Comparison of ENCODE assay signal across 8 cellular contexts in genomic region chr12:26937443-26937862, GRCh38. TPM values are rescaled to one million over a fixed set of nuclear protein-coding genes. Genes with fewer than 3 reads are reported as not detected.
A peak's percentile ranks its signal among the peaks of the same experiment; 100 is the strongest.
DNase-seq lines count a peak whose midpoint lies in the region; ATAC-seq and TF ChIP-seq lines count a peak whose summit lies in the region.

No MANE protein-coding gene starts in this region.

- no peak overlapping the region for H2AK5ac ChIP-seq in trophoblast cell (ENCODE audit: low read length)

- ATAC-seq in PC-3: no peak
- ATAC-seq in left lobe of liver: no peak
- no peak for ATAC-seq in sciatic nerve

- H2BK12ac ChIP-seq in trophoblast cell (ENCODE audit: low read length): no peak overlapping the region

- H3K4me1 ChIP-seq in PC-3 (ENCODE audit: insufficient read depth, low read length): peaks cover 39% of the 10 kb centered on the region
- peaks cover 0 to 3% of the 10 kb centered on the region in 2 experiments for H3K4me1 ChIP-seq in trophoblast cell (ENCODE audit: control insufficient read depth in 1 of 2, insufficient read depth in 2 of 2, low read length in 2 of 2)

- WGBS in trophoblast cell (ENCODE audit: extremely low coverage, insufficient coverage, insufficient read length): no CpG with 5 or more reads among the region's 10 CpGs

- H3K4me3 ChIP-seq in GM12864 (ENCODE audit: low read depth, low read length): peak overlapping the region; percentile 100
- peak overlapping the region; percentile 76 for H3K4me3 ChIP-seq in PC-3 (ENCODE audit: low read length)
- H3K4me3 ChIP-seq in epithelial cell of proximal tubule (ENCODE audit: low read depth, low read length): peak overlapping the region; percentile 83
- peak overlapping the region; percentile 94 for H3K4me3 ChIP-seq in trophoblast cell (ENCODE audit: low read depth, low read length)

- H3K9me3 ChIP-seq in PC-3 (ENCODE audit: low read length) (no peaks in the 10 kb centered on the region), trophoblast cell (ENCODE audit: insufficient read depth, low read depth, low read length) (no peaks in the 10 kb centered on the region)

- H3K27me3 ChIP-seq in PC-3 (ENCODE audit: low read length) (no peaks in the 10 kb centered on the region), trophoblast cell (ENCODE audit: insufficient read depth, low read length) (no peaks in the 10 kb centered on the region)

- H3K36me3 ChIP-seq in PC-3 (ENCODE audit: low read depth, low read length) (peaks cover 14% of the 10 kb centered on the region; the same call in 1 of the 2 replicates), trophoblast cell (ENCODE audit: control insufficient read depth in 1 of 2, insufficient read depth in 2 of 2, low read length in 2 of 2) (no peaks in the 10 kb centered on the region)

- DNase-seq in GM12864 (ENCODE audit: low read depth): no peak
- peak; percentile 17 for DNase-seq in PC-3
- no peak for DNase-seq in epithelial cell of proximal tubule (ENCODE audit: low read depth)
- DNase-seq in trophoblast cell: no peak
- DNase-seq in ecto neural progenitor cell (ENCODE audit: low spot score): no peak
- no peak for DNase-seq in left lobe of liver (ENCODE audit: low spot score)
- no peak for DNase-seq in sciatic nerve (ENCODE audit: low spot score)
- DNase-seq in activated gamma-delta T cell treated with Interleukin-2 at 50 U/mL for 16 hours: no peak

- BruUV-seq in PC-3 (replicated peaks; lab: Mats Ljungman, UMichigan): TSS peak; percentile 58

- H3K23ac ChIP-seq in trophoblast cell (ENCODE audit: low read length): no peak overlapping the region

- peak overlapping the region; percentile 85 for H3K27ac ChIP-seq in PC-3 (ENCODE audit: low read length)
- peak overlapping the region; percentile 70 for H3K27ac ChIP-seq in trophoblast cell (ENCODE audit: low read depth, low read length)

- intact Hi-C loops in PC-3 (cut with micrococcal nuclease) (loop anchor here (1.0 to 5.0 kb wide), 3 partner anchors 19 to 380 kb away; no protein-coding TSS in a partner anchor), sciatic nerve (cut with DNase I) (no loop called here)

- H3K9ac ChIP-seq in PC-3 (ENCODE audit: low read length) (peak overlapping the region; percentile 89), trophoblast cell (ENCODE audit: low read length) (peak overlapping the region; percentile 95)

- H3K4me2 ChIP-seq in PC-3 (ENCODE audit: low read length) (peak overlapping the region; percentile 94), trophoblast cell (ENCODE audit: low read length) (peak overlapping the region; percentile 89)

- peak overlapping the region; percentile 44 for H4K8ac ChIP-seq in trophoblast cell (ENCODE audit: low read depth, low read length)

- H2AFZ ChIP-seq in PC-3 (ENCODE audit: low read length) (peak overlapping the region; percentile 88), trophoblast cell (ENCODE audit: insufficient read depth, low read length, poor library complexity) (no peak overlapping the region)

- H2BK120ac ChIP-seq in trophoblast cell (ENCODE audit: insufficient read depth, low read length, poor library complexity): no peak overlapping the region

- no peak for TF ChIP-seq CTCF in GM12864 (IDR thresholded peaks at IDR 0.05; ENCODE audit: low read depth, low read length, missing control alignments)
- TF ChIP-seq CTCF in PC-3 (conservative IDR thresholded peaks at IDR 0.05; ENCODE audit: low read depth, low read length): no peak
- no peak for TF ChIP-seq CTCF in epithelial cell of proximal tubule (conservative IDR thresholded peaks at IDR 0.05; ENCODE audit: low read depth, low read length)

- H4K20me1 ChIP-seq in PC-3 (ENCODE audit: low read length): peaks cover 57% of the 10 kb centered on the region

- peak overlapping the region; percentile 3 for H3K18ac ChIP-seq in trophoblast cell (ENCODE audit: low read length)

- peak overlapping the region; percentile 3 for H3K14ac ChIP-seq in trophoblast cell (ENCODE audit: low read length)

- H3K79me2 ChIP-seq in PC-3 (ENCODE audit: low read length) (peaks cover 94% of the 10 kb centered on the region), trophoblast cell (ENCODE audit: control insufficient read depth, insufficient read depth, low read length, poor library complexity) (peaks cover 6% of the 10 kb centered on the region)

- CTCF ChIA-PET in PC-3 (lab: Charles Lee): no interaction called here

- no peak overlapping the region for H4K12ac ChIP-seq in trophoblast cell (ENCODE audit: low read depth, low read length)

- no peak overlapping the region for H3K4ac ChIP-seq in trophoblast cell (ENCODE audit: low read depth, low read length)

- H2BK5ac ChIP-seq in trophoblast cell (ENCODE audit: low read depth, low read length, poor library complexity): peak overlapping the region; percentile 10

- POLR2A ChIA-PET in PC-3 (lab: Charles Lee; ENCODE audit: unreplicated experiment): no interaction called here

- no peaks in the 10 kb centered on the region for H3K9me2 ChIP-seq in PC-3 (replicated peaks; ENCODE audit: low read length)

- no peaks in the 10 kb centered on the region for H3F3A ChIP-seq in PC-3 (ENCODE audit: low read length, unreplicated experiment)

- peaks cover 5% of the 10 kb centered on the region for H3K79me1 ChIP-seq in trophoblast cell (ENCODE audit: low read length)

- peak overlapping the region; percentile 6 for H4K91ac ChIP-seq in trophoblast cell (ENCODE audit: low read depth, low read length)

RNA-seq across cellular contexts. Expression of gene INTS13, which starts 0.3 kb away (rescaled TPM):
- total RNA-seq in PC-3 (2014; rRNA removed): 61.8 and 74.1 TPM in 2 replicates
- total RNA-seq in epithelial cell of proximal tubule: 33.6 and 42.6 TPM in 2 replicates
- polyA plus RNA-seq in trophoblast cell (2013): 18.6 and 19.1 TPM in 2 replicates
- 5.5 TPM for total RNA-seq in left lobe of liver
- 13.9 TPM for total RNA-seq in sciatic nerve

RNA-seq across cellular contexts. Expression of gene FGFR1OP2, which starts 0.8 kb away (rescaled TPM):
- total RNA-seq in PC-3 (2014; rRNA removed): 43.4 and 74.3 TPM in 2 replicates
- total RNA-seq in epithelial cell of proximal tubule: 27.3 and 31.2 TPM in 2 replicates
- polyA plus RNA-seq in trophoblast cell (2013): 49.4 and 49.6 TPM in 2 replicates
- total RNA-seq in left lobe of liver: 12.7 TPM
- total RNA-seq in sciatic nerve: 81.9 TPM
